14 cellular contexts compared by ENCODE assay signal in genomic region chr9:89001917-89002540, GRCh38. TPM values are rescaled to one million over a fixed set of nuclear protein-coding genes. Genes with fewer than 3 reads are reported as not detected.
DNase-seq lines count a peak whose midpoint lies in the region; ATAC-seq and TF ChIP-seq lines count a peak whose summit lies in the region.
"Had no signal": no experiment of that assay in that cellular context is flagged by ENCODE, and none has a peak within 500 bp of the region (broad histone marks: within the 10 kb centered on the region; RNA-seq: fewer than 3 reads in every experiment).

No MANE protein-coding gene starts in this region.

- no peak overlapping the region for H3K27ac ChIP-seq in lung (ENCODE audit: low read depth in 1 of 2, low read length in 1 of 2)
- H3K27ac ChIP-seq: 22Rv1, BLaER1 had no signal

- no peaks in the 10 kb centered on the region for H3K27me3 ChIP-seq in lung (ENCODE audit: control insufficient read depth, insufficient read depth)
- H3K27me3 ChIP-seq: BLaER1 had no signal

- no peak overlapping the region for H3K4me3 Mint-ChIP-seq in type B pancreatic cell
- H3K4me3 Mint-ChIP-seq: GM23338, H9 had no signal

- no peaks in the 10 kb centered on the region for H3K9me3 Mint-ChIP-seq in type B pancreatic cell
- H3K9me3 Mint-ChIP-seq: CD4-positive, CD25-positive, alpha-beta regulatory T cell; GM23338; H9 had no signal

- ATAC-seq in lung (ENCODE audit: insufficient read depth, low FRiP score) (no peak), HG03571 (IDR thresholded peaks at IDR 0.05; ENCODE audit: unreplicated experiment) (no peak)
- ATAC-seq: HepG2 had no signal

- TF ChIP-seq CTCF in lung (IDR thresholded peaks at IDR 0.05; ENCODE audit: control extremely low read depth, extremely low read depth) (no peak), type B pancreatic cell (conservative IDR thresholded peaks at IDR 0.05) (no peak)

- H3K4me1 ChIP-seq in lung (ENCODE audit: control insufficient read depth in 2 of 2, insufficient read depth in 2 of 2, low read length in 2 of 2) = peaks cover 2 to 4% of the 10 kb centered on the region in 2 donors

- H3K36me3 ChIP-seq in lung (ENCODE audit: control insufficient read depth in 2 of 2, insufficient read depth in 2 of 2, low read length in 2 of 2) = no peaks in the 10 kb centered on the region
- H3K36me3 ChIP-seq: BLaER1 had no signal

- 93 to 96% methylated on average over 27 of the region's 27 CpGs for WGBS in lung, 2 donors

- peaks cover 8% of the 10 kb centered on the region for H3K27me3 Mint-ChIP-seq in type B pancreatic cell

- H3K9me3 ChIP-seq in lung (ENCODE audit: control insufficient read depth in 2 of 2, insufficient read depth in 1 of 2, low read length in 1 of 2) = no peaks in the 10 kb centered on the region
- H3K9me3 ChIP-seq: BLaER1 had no signal

- no peak overlapping the region for H3K4me3 ChIP-seq in lung
- H3K4me3 ChIP-seq: BLaER1, GM23338 had no signal

- peaks cover 30% of the 10 kb centered on the region for H3K4me1 Mint-ChIP-seq in type B pancreatic cell (ENCODE audit: unreplicated experiment)

- H3K27ac Mint-ChIP-seq in type B pancreatic cell = no peak overlapping the region
- H3K27ac Mint-ChIP-seq: CD4-positive, CD25-positive, alpha-beta regulatory T cell; GM23338; H9 had no signal

- H3K36me3 Mint-ChIP-seq in type B pancreatic cell = peaks cover 23% of the 10 kb centered on the region
- H3K36me3 Mint-ChIP-seq: CD4-positive, CD25-positive, alpha-beta regulatory T cell had no signal

- peak; percentile 47 for DNase-seq in activated CD8-positive, alpha-beta memory T cell treated with anti-CD3 and anti-CD28 coated beads for 24 hours
- no peak for DNase-seq in activated CD8-positive, alpha-beta memory T cell treated with anti-CD3 and anti-CD28 coated beads, Interleukin-2, amount 50 U/mL, for 48 hours
- DNase-seq in lung (ENCODE audit: low spot score) = peak; percentile 14
- DNase-seq in type B pancreatic cell (ENCODE audit: extremely low spot score, unreplicated experiment) = peak; percentile 63
- DNase-seq in activated CD4-positive, alpha-beta T cell treated with anti-CD3 and anti-CD28 coated beads, Interleukin-2, amount 50 U/mL, for 4 hours = no peak
- no peak for DNase-seq in NCI-H2171 (lab: John Stamatoyannopoulos, UW)
- DNase-seq: AML-193; CD4-positive, CD25-positive, alpha-beta regulatory T cell; H9 had no signal

RNA-seq across cellular contexts. Expression of gene S1PR3, which starts 10.8 kb away (rescaled TPM):
- total RNA-seq in lung (10 to 100 TPM; 14.5 to 38.7 TPM), type B pancreatic cell (ENCODE audit: low replicate concordance) (9.3 and 37.9 TPM in 2 replicates)
- 10 to 100 TPM in 1 of 2 donors, 1 to 10 TPM in 1; 2.8 to 14.0 TPM for polyA plus RNA-seq in lung
- total RNA-seq: CD4-positive, CD25-positive, alpha-beta regulatory T cell had no signal
- polyA plus RNA-seq: HepG2 had no signal

Comparison
In these comparisons a context has a peak if more than half of its experiments do, and no peak if none do; other contexts are left out.
1. DNase-seq: peak in activated CD8-positive, alpha-beta memory T cell treated with anti-CD3 and anti-CD28 coated beads for 24 hours (single experiment), lung (single experiment) and type B pancreatic cell (single experiment); none in activated CD8-positive, alpha-beta memory T cell treated with anti-CD3 and anti-CD28 coated beads, Interleukin-2, amount 50 U/mL, for 48 hours (single experiment), activated CD4-positive, alpha-beta T cell treated with anti-CD3 and anti-CD28 coated beads, Interleukin-2, amount 50 U/mL, for 4 hours (0 of 2) and NCI-H2171 (single experiment).